Comparison of ENCODE assay signal across 8 cellular contexts in genomic region chr17:35368086-35368824, GRCh38. TPM values are rescaled to one million over a fixed set of nuclear protein-coding genes. Genes with fewer than 3 reads are reported as not detected.
DNase-seq lines count a peak whose midpoint lies in the region; ATAC-seq, FAIRE-seq and TF ChIP-seq lines count a peak whose summit lies in the region.

No MANE protein-coding gene starts in this region.

- no peaks in the 10 kb centered on the region for H3K79me2 ChIP-seq in HepG2 (ENCODE audit: insufficient read depth, low read length)

- no peaks in the 10 kb centered on the region for H3K9me3 ChIP-seq in right lobe of liver
- no peaks in the 10 kb centered on the region for H3K9me3 ChIP-seq in HepG2 (ENCODE audit: low read length)
- no peaks in the 10 kb centered on the region for H3K9me3 ChIP-seq in sigmoid colon

- H2AFZ ChIP-seq in HepG2 (ENCODE audit: low read length): no peak overlapping the region

- TF ChIP-seq CTCF in right lobe of liver (IDR thresholded peaks at IDR 0.05): no peak
- TF ChIP-seq CTCF in HepG2 (CRISPR knock-in tag; IDR thresholded peaks at IDR 0.05): no peak
- no peak for TF ChIP-seq CTCF in sigmoid colon (IDR thresholded peaks at IDR 0.05)

- CTCF ChIA-PET in HepG2 (lab: Yijun Ruan, JAX; ENCODE audit: low intra/inter-chr PET ratio, low total read pairs): no interaction called here

- no peak overlapping the region for H3K9ac ChIP-seq in HepG2 (ENCODE audit: insufficient read depth, low read depth, low read length)

- H3K27me3 ChIP-seq in right lobe of liver (peaks cover 0 to 7% of the 10 kb centered on the region in 2 donors), HepG2 (ENCODE audit: control insufficient read depth in 1 of 2, insufficient read depth in 2 of 2, low read length in 2 of 2) (peaks cover 0 to 6% of the 10 kb centered on the region in 2 experiments; a peak in 1 of 5 replicates), sigmoid colon (peaks cover 0 to 12% (median 0%) of the 10 kb centered on the region in 3 donors)

- H3K27ac ChIP-seq in right lobe of liver: no peak overlapping the region
- no peak overlapping the region for H3K27ac ChIP-seq in HepG2 (ENCODE audit: extremely low read length, insufficient read depth, low read length)
- no peak overlapping the region for H3K27ac ChIP-seq in sigmoid colon

- WGBS in right lobe of liver (ENCODE audit: insufficient coverage, low coverage, low lambda C conversion rate, missing lambda C conversion rate): 38% methylated on average over 3 of the region's 4 CpGs
- WGBS in HepG2 (ENCODE audit: low lambda C conversion rate): 4% methylated on average over 4 of the region's 4 CpGs
- WGBS in sigmoid colon, 2 donors: 44 to 51% methylated on average over 4 of the region's 4 CpGs

- intact Hi-C loops in right lobe of liver (cut with DNase I) (no loop called here), HepG2 (cut with micrococcal nuclease; ENCODE audit: unreplicated experiment) (no loop called here), sigmoid colon (cut with DNase I) (no loop called here)

- TF ChIP-seq RAD21 in HepG2 (CRISPR knock-in tag; IDR thresholded peaks at IDR 0.05): no peak

- DNase-seq in right lobe of liver (no peak), HepG2 (ENCODE audit: low spot score) (no peak), inferior parietal cortex (ENCODE audit: extremely low spot score) (peak; percentile 17), NCI-H187 (lab: John Stamatoyannopoulos, UW) (no peak), mesenteric fat pad (ENCODE audit: low spot score) (no peak), sigmoid colon (no peak)

- TF ChIP-seq EP300 in HepG2 (IDR thresholded peaks at IDR 0.05; ENCODE audit: low read depth in 2 of 2, low read length in 2 of 2) (no peak), HepG2 (CRISPR knock-in tag; IDR thresholded peaks at IDR 0.05; ENCODE audit: borderline replicate concordance) (no peak), sigmoid colon (IDR thresholded peaks at IDR 0.05) (no peak)

- H3K4me3 ChIP-seq in right lobe of liver (no peak overlapping the region), HepG2 (replicated peaks in 1 of 3; ENCODE audit: insufficient read depth in 1 of 3, low read depth in 2 of 3, low read length in 3 of 3) (no peak overlapping the region), sigmoid colon (no peak overlapping the region)

- H3K4me2 ChIP-seq in HepG2 (ENCODE audit: low read depth, low read length): no peak overlapping the region

- BruUV-seq in HepG2 (replicated peaks; lab: Mats Ljungman, UMichigan): no TSS peak

- no peak for FAIRE-seq in HepG2 (lab: Jason Lieb, UNC)

- H4K20me1 ChIP-seq in HepG2 (ENCODE audit: insufficient read depth, low read length): no peaks in the 10 kb centered on the region

- no peaks in the 10 kb centered on the region for H3K36me3 ChIP-seq in right lobe of liver
- no peaks in the 10 kb centered on the region for H3K36me3 ChIP-seq in HepG2 (replicated peaks in 1 of 2; ENCODE audit: control insufficient read depth in 1 of 2, insufficient read depth in 2 of 2, low read length in 2 of 2)
- peaks cover 0 to 8% (median 2%) of the 10 kb centered on the region in 4 donors for H3K36me3 ChIP-seq in sigmoid colon

- POLR2A ChIA-PET in HepG2 (lab: Yijun Ruan, JAX): no interaction called here

- in situ Hi-C loops in HepG2 (cut with HindIII; ENCODE audit: extremely low pct_ligation_motif_present, low pct_unique_long_range_greater_than_20kb): no loop called here

- H3K4me1 ChIP-seq in right lobe of liver: no peaks in the 10 kb centered on the region
- H3K4me1 ChIP-seq in HepG2 (ENCODE audit: insufficient read depth, low read length): no peaks in the 10 kb centered on the region
- H3K4me1 ChIP-seq in sigmoid colon: peaks cover 0 to 14% (median 0%) of the 10 kb centered on the region in 4 donors

- no peak for TF ChIP-seq POLR2A in right lobe of liver (IDR thresholded peaks at IDR 0.05)
- TF ChIP-seq POLR2A in HepG2 (IDR thresholded peaks at IDR 0.05; ENCODE audit: insufficient read depth in 1 of 2, low read depth in 2 of 2, low read length in 2 of 2): no peak
- peak; percentile 67 for TF ChIP-seq POLR2A in Raji (IDR thresholded peaks at IDR 0.05; ENCODE audit: insufficient read depth, low read depth, low read length)
- TF ChIP-seq POLR2A in sigmoid colon (IDR thresholded peaks at IDR 0.05): no peak

- peak; percentile 70 to 90 (median 80) for ATAC-seq in right lobe of liver
- ATAC-seq in HepG2: no peak
- ATAC-seq in HG02970 (IDR thresholded peaks at IDR 0.05; ENCODE audit: low FRiP score, unreplicated experiment): peak; percentile 77

TF ChIP-seq in HepG2, 621 proteins besides CTCF, POLR2A, EP300 and RAD21 (continues in another document):
- TF ChIP-seq ZNF761 (CRISPR knock-in tag; conservative IDR thresholded peaks at IDR 0.05) (no peak), HDAC6 (IDR thresholded peaks at IDR 0.05; ENCODE audit: low read depth, low read length) (no peak), BCL3 (CRISPR knock-in tag; IDR thresholded peaks at IDR 0.05) (no peak), ZNF780A (CRISPR knock-in tag; IDR thresholded peaks at IDR 0.05) (no peak), ZMYM2 (CRISPR knock-in tag; IDR thresholded peaks at IDR 0.05) (no peak)

RNA-seq across cellular contexts. Expression of gene SLFN11, which starts 5.2 kb away (rescaled TPM):
- 1 to 10 TPM; 1.4 to 8.9 (median 6.0) TPM for total RNA-seq in right lobe of liver
- total RNA-seq in HepG2 (2016; rRNA removed; fragmentation: Illumina TruSeq; extraction: Trizol): not detected in 2 replicates
- not detected in 2 replicates for total RNA-seq in HepG2 (2016; cell fraction: cytosol; rRNA removed; fragmentation: Illumina TruSeq; extraction: Trizol; ENCODE audit: low read depth)
- not detected in 2 replicates for total RNA-seq in HepG2 (2016; cell fraction: insoluble cytoplasmic fraction; rRNA removed; fragmentation: Illumina TruSeq; extraction: Trizol)
- not detected in 2 replicates for total RNA-seq in HepG2 (2016; cell fraction: membrane; rRNA removed; fragmentation: Illumina TruSeq; extraction: Trizol)
- not detected in 2 replicates for total RNA-seq in HepG2 (2016; cell fraction: nucleus; rRNA removed; fragmentation: Illumina TruSeq; extraction: Trizol)
- polyA plus RNA-seq in HepG2 (2011; rRNA removed): not detected in 2 replicates
- not detected in 2 replicates for polyA plus RNA-seq in HepG2 (2011; cell fraction: cytosol; rRNA removed)
- polyA plus RNA-seq in HepG2 (2011; cell fraction: nucleus; rRNA removed): not detected in 2 replicates
- not detected in 2 replicates for polyA plus RNA-seq in HepG2 (2012)
- polyA plus RNA-seq in HepG2 (2016; cell fraction: cytosol; fragmentation: Illumina TruSeq; extraction: Trizol; ENCODE audit: low read depth): not detected in 2 replicates
- not detected in 2 replicates for polyA plus RNA-seq in HepG2 (2016; cell fraction: insoluble cytoplasmic fraction; fragmentation: Illumina TruSeq; extraction: Trizol; ENCODE audit: low read depth)
- polyA plus RNA-seq in HepG2 (2016; cell fraction: membrane; fragmentation: Illumina TruSeq; extraction: Trizol; ENCODE audit: low read depth): not detected in 2 replicates
- not detected in 2 replicates for polyA plus RNA-seq in HepG2 (2016; cell fraction: nucleus; fragmentation: Illumina TruSeq; extraction: Trizol; ENCODE audit: insufficient read depth, low read depth)
- polyA minus RNA-seq in HepG2 (2011; rRNA and poly(A)+ RNA removed; ENCODE audit: low replicate concordance): 43.9 TPM in 1 of 2 replicates, not detected in the other
- polyA minus RNA-seq in HepG2 (2011; cell fraction: cytosol; rRNA and poly(A)+ RNA removed): not detected in 2 replicates
- not detected in 2 replicates for polyA minus RNA-seq in HepG2 (2011; cell fraction: nucleus; rRNA and poly(A)+ RNA removed)
- 54.7 TPM for total RNA-seq in mesenteric fat pad
- total RNA-seq in sigmoid colon: 10 to 100 TPM; 17.8 to 28.0 (median 25.7) TPM
- 1 to 10 TPM; 1.2 to 4.6 (median 4.3) TPM for polyA plus RNA-seq in sigmoid colon
